Comparison of ENCODE assay signal across 14 cellular contexts in genomic region chr2:23414876-23415275, GRCh38. TPM values are rescaled to one million over a fixed set of nuclear protein-coding genes. Genes with fewer than 3 reads are reported as not detected.
A peak's percentile ranks its signal among the peaks of the same experiment; 100 is the strongest.
DNase-seq lines count a peak whose midpoint lies in the region; ATAC-seq and TF ChIP-seq lines count a peak whose summit lies in the region.
"Had no signal": no experiment of that assay in that cellular context is flagged by ENCODE, and none has a peak within 500 bp of the region (broad histone marks: within the 10 kb centered on the region; RNA-seq: fewer than 3 reads in every experiment).

No MANE protein-coding gene starts in this region.

- no peaks in the 10 kb centered on the region for H3K9me3 ChIP-seq in gastroesophageal sphincter
- H3K9me3 ChIP-seq: gastrocnemius medialis had no signal

- no peak for TF ChIP-seq POLR2A in gastroesophageal sphincter (IDR thresholded peaks at IDR 0.05)

- DNase-seq in 8988T (peak; percentile 40), GM13977 (ENCODE audit: low spot score) (no peak), RPMI8226 (peak; percentile 47), foreskin fibroblast (peak; percentile 36 to 57), C1 segment of cervical spinal cord (lab: John Stamatoyannopoulos, UW) (no peak), activated gamma-delta T cell treated with Interleukin-2 at 50 U/mL for 16 hours (no peak)
- DNase-seq: activated CD8-positive, alpha-beta memory T cell treated with anti-CD3 and anti-CD28 coated beads for 24 hours; gastrocnemius medialis; midbrain; NCI-H226; stimulated activated naive CD8-positive, alpha-beta T cell treated with anti-CD3 and anti-CD28 coated beads, Interleukin-15, Interleukin-2, amounts not matched to agents 100 U/mL and 50 U/mL, for 24 hours had no signal

- no peaks in the 10 kb centered on the region for H3K27me3 ChIP-seq in gastroesophageal sphincter
- H3K27me3 ChIP-seq: gastrocnemius medialis had no signal

- peak; percentile 26 for TF ChIP-seq CTCF in GM13977 (IDR thresholded peaks at IDR 0.05; ENCODE audit: extremely low read depth, insufficient read depth, missing control alignments)
- TF ChIP-seq CTCF in foreskin fibroblast (IDR thresholded peaks at IDR 0.05; ENCODE audit: low read depth, low read length) = peak; percentile 5
- no peak for TF ChIP-seq CTCF in gastroesophageal sphincter (IDR thresholded peaks at IDR 0.05)

- no peak overlapping the region for H3K27ac ChIP-seq in gastroesophageal sphincter
- H3K27ac ChIP-seq: C4-2B, gastrocnemius medialis had no signal

- H3K4me1 ChIP-seq in gastroesophageal sphincter = peaks cover 0 to 93% (median 6%) of the 10 kb centered on the region in 3 donors

- H3K4me3 ChIP-seq in foreskin fibroblast (ENCODE audit: low read depth in 1 of 2, low read length in 2 of 2) (no peak overlapping the region), gastroesophageal sphincter (no peak overlapping the region)
- H3K4me3 ChIP-seq: gastrocnemius medialis had no signal

- no peak for ATAC-seq in gastroesophageal sphincter
- ATAC-seq in GM18909 (IDR thresholded peaks at IDR 0.05; ENCODE audit: poor library complexity, unreplicated experiment) = no peak
- ATAC-seq: gastrocnemius medialis; stimulated activated naive CD8-positive, alpha-beta T cell treated with anti-CD3 and anti-CD28 coated beads, Interleukin-15, Interleukin-2, amounts not matched to agents 100 U/mL and 50 U/mL, for 24 hours had no signal

- in situ Hi-C loops in GM13977 (cut with MboI; ENCODE audit: low pct_unique_long_range_greater_than_20kb, low sequenced_read_pairs, unreplicated experiment) = no loop called here

- no peaks in the 10 kb centered on the region for H3K36me3 ChIP-seq in gastroesophageal sphincter
- H3K36me3 ChIP-seq: gastrocnemius medialis had no signal

- TF ChIP-seq EP300 in gastroesophageal sphincter (IDR thresholded peaks at IDR 0.05) = no peak

- WGBS in gastroesophageal sphincter (ENCODE audit: low coverage in 1 of 2), 2 donors = 100% methylated on average over 3 of the region's 4 CpGs; no CpG with 5 or more reads in 1 of the 2 donors

RNA-seq across cellular contexts. Expression of gene KLHL29, which starts 29.9 kb away (rescaled TPM):
- 10 to 100 TPM; 15.2 to 31.5 (median 24.2) TPM for total RNA-seq in gastroesophageal sphincter

Comparison
In these comparisons a context has a peak if more than half of its experiments do, and no peak if none do; other contexts are left out.
1. DNase-seq: peak in 8988T (single experiment), RPMI8226 (single experiment) and foreskin fibroblast (2 of 2); none in GM13977 (single experiment), C1 segment of cervical spinal cord (0 of 14) and activated gamma-delta T cell treated with Interleukin-2 at 50 U/mL for 16 hours (single experiment).
2. CTCF ChIP-seq: peak in GM13977 (single experiment) and foreskin fibroblast (single experiment); none in gastroesophageal sphincter (0 of 4).